Comparison of ENCODE assay signal across 31 cellular contexts in genomic region chr20:33377366-33377765, GRCh38.
"Had no signal": no experiment of that assay in that cellular context is flagged by ENCODE, and none has a peak within 500 bp of the region (broad histone marks: within the 10 kb centered on the region; RNA-seq: fewer than 3 reads in every experiment).

No MANE protein-coding gene starts in this region.

- H3K4me3 Mint-ChIP-seq: memory B cell; naive thymus-derived CD8-positive, alpha-beta T cell; neural crest cell; stimulated activated naive CD8-positive, alpha-beta T cell treated with anti-CD3 and anti-CD28 coated beads, Interleukin-15, Interleukin-2, amounts not matched to agents 100 ng/mL and 50 ng/mL, for 24 hours; type B pancreatic cell had no signal

- H3K9me3 ChIP-seq: pancreas, prostate gland, thoracic aorta, uterus had no signal

- H3K9me3 Mint-ChIP-seq: memory B cell; naive thymus-derived CD8-positive, alpha-beta T cell; neural crest cell; stimulated activated naive CD8-positive, alpha-beta T cell treated with anti-CD3 and anti-CD28 coated beads, Interleukin-15, Interleukin-2, amounts not matched to agents 100 ng/mL and 50 ng/mL, for 24 hours; type B pancreatic cell had no signal

- DNase-seq: activated CD4-positive, alpha-beta T cell treated with anti-CD3 and anti-CD28 coated beads, Interleukin-2, amount 50 U/mL, for 48 hours; activated CD8-positive, alpha-beta memory T cell treated with anti-CD3 and anti-CD28 coated beads, Interleukin-2, amount 50 U/mL, for 48 hours; activated effector memory CD4-positive, alpha-beta T cell treated with anti-CD3 and anti-CD28 coated beads, Interleukin-2, amount 50 U/mL, for 16 hours; activated naive CD4-positive, alpha-beta T cell treated with anti-CD3 and anti-CD28 coated beads, Interleukin-2, amount 50 U/mL, for 16 hours; amniotic stem cell; brain microvascular endothelial cell; cortex of kidney; foreskin fibroblast; hippocampal formation; kidney; left colon; midbrain; naive thymus-derived CD8-positive, alpha-beta T cell; nucleus accumbens; pancreas; retina; stimulated activated CD4-positive, alpha-beta T cell treated with anti-CD3 and anti-CD28 coated beads, Interleukin-12 subunit alpha, Interleukin-12 subunit beta, amount 100 ng/mL, for 4 hours; stimulated activated CD4-positive, alpha-beta T cell treated with anti-CD3 and anti-CD28 coated beads, Interleukin-4, amount 100 ng/mL, for 1 hour; T-helper 9 cell; uterus; WERI-Rb-1 had no signal

- H3K27me3 ChIP-seq: brain microvascular endothelial cell, pancreas, uterus had no signal

- ATAC-seq: activated CD4-positive, CD25-positive, alpha-beta regulatory T cell treated with anti-CD3 and anti-CD28 coated beads, Interleukin-2, amount 50 U/mL, for 24 hours; esophagus mucosa; left colon; naive thymus-derived CD8-positive, alpha-beta T cell; pancreas; sciatic nerve had no signal

- H3K27me3 Mint-ChIP-seq: memory B cell; naive thymus-derived CD8-positive, alpha-beta T cell; stimulated activated naive CD8-positive, alpha-beta T cell treated with anti-CD3 and anti-CD28 coated beads, Interleukin-15, Interleukin-2, amounts not matched to agents 100 ng/mL and 50 ng/mL, for 24 hours; type B pancreatic cell had no signal

- H3K4me1 Mint-ChIP-seq: neural crest cell had no signal

- H3K27ac Mint-ChIP-seq: memory B cell, type B pancreatic cell had no signal

- H3K27ac ChIP-seq: brain microvascular endothelial cell, pancreas, prostate gland, skin epidermis, thoracic aorta, uterus, WERI-Rb-1 had no signal
